In the genomic region with DNA sequence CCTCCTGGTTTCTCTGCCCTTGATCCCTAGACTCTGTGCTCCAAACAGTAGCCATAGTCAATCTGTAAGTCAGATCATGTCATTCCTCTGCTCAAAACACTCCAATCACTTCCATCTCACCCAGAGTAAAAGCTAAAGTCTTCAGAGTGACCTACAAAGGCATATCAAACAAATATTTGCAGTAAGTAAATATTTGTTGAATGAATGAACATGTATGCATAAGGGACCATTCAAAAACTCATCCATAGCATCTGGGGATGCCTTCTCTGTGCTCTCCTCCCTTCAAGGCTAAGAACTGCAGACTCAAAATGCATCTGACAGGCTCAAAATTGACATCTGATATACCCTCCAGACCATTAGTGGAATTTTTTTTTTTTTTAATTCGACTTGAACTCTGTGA, we compare ENCODE assay signal across 20 cellular contexts. TPM values are rescaled to one million over a fixed set of nuclear protein-coding genes. Genes with fewer than 3 reads are reported as not detected.
"Had no signal": no experiment of that assay in that cellular context is flagged by ENCODE, and none has a peak within 500 bp of the region (broad histone marks: within the 10 kb centered on the region; RNA-seq: fewer than 3 reads in every experiment).

No MANE protein-coding gene starts in this region.

- H3K36me3 ChIP-seq: lower lobe of right lung, prostate gland, right atrium auricular region, sigmoid colon, stomach, thyroid gland had no signal

- H3K4me3 Mint-ChIP-seq: immature natural killer cell; naive thymus-derived CD8-positive, alpha-beta T cell; nephron progenitor cell; stimulated activated effector memory CD8-positive, alpha-beta T cell treated with anti-CD3 and anti-CD28 coated beads, Interleukin-12 subunit alpha, Interleukin-12 subunit beta, amount 100 ng/mL, for 72 hours had no signal

- H3K27me3 ChIP-seq: dorsolateral prefrontal cortex, right atrium auricular region, sigmoid colon, thyroid gland had no signal

- ATAC-seq: left ventricle myocardium superior; lower lobe of right lung; naive thymus-derived CD8-positive, alpha-beta T cell; stimulated activated effector memory CD8-positive, alpha-beta T cell treated with anti-CD3 and anti-CD28 coated beads, Interleukin-12 subunit alpha, Interleukin-12 subunit beta, amount 100 ng/mL, for 72 hours had no signal

- DNase-seq: dorsolateral prefrontal cortex; effector CD4-positive, alpha-beta T cell; hypothalamus; immature natural killer cell; left ventricle myocardium superior; lower lobe of right lung; naive thymus-derived CD8-positive, alpha-beta T cell; nephron progenitor cell; nucleus accumbens; sigmoid colon; stimulated activated CD4-positive, alpha-beta T cell treated with anti-CD3 and anti-CD28 coated beads, Interleukin-2, amount 100 ng/mL, for 24 hours; stimulated activated CD4-positive, alpha-beta T cell treated with anti-CD3 and anti-CD28 coated beads, Interleukin-4, amount 100 ng/mL, for 24 hours; stimulated activated naive CD4-positive, alpha-beta T cell treated with Interleukin-2 at 50 U/mL for 16 hours; stomach; thyroid gland; trophoblast cell had no signal

- H3K9me3 ChIP-seq: lower lobe of right lung, prostate gland, right atrium auricular region, sigmoid colon, stomach, thyroid gland had no signal

- H3K9me3 Mint-ChIP-seq: nephron progenitor cell; stimulated activated effector memory CD8-positive, alpha-beta T cell treated with anti-CD3 and anti-CD28 coated beads, Interleukin-12 subunit alpha, Interleukin-12 subunit beta, amount 100 ng/mL, for 72 hours had no signal

- H3K36me3 Mint-ChIP-seq: stimulated activated effector memory CD8-positive, alpha-beta T cell treated with anti-CD3 and anti-CD28 coated beads, Interleukin-12 subunit alpha, Interleukin-12 subunit beta, amount 100 ng/mL, for 72 hours had no signal

- H3K27ac ChIP-seq: dorsolateral prefrontal cortex, lower lobe of right lung, prostate gland, right atrium auricular region, sigmoid colon, stomach, thyroid gland had no signal

- H3K4me1 ChIP-seq: lower lobe of right lung, prostate gland, right atrium auricular region, sigmoid colon, thyroid gland had no signal

- H3K4me3 ChIP-seq: dorsolateral prefrontal cortex, lower lobe of right lung, prostate gland, right atrium auricular region, sigmoid colon, stomach, thyroid gland had no signal

- H3K27ac Mint-ChIP-seq: immature natural killer cell; nephron progenitor cell; stimulated activated effector memory CD8-positive, alpha-beta T cell treated with anti-CD3 and anti-CD28 coated beads, Interleukin-12 subunit alpha, Interleukin-12 subunit beta, amount 100 ng/mL, for 72 hours had no signal

- H3K4me1 Mint-ChIP-seq: nephron progenitor cell; stimulated activated effector memory CD8-positive, alpha-beta T cell treated with anti-CD3 and anti-CD28 coated beads, Interleukin-12 subunit alpha, Interleukin-12 subunit beta, amount 100 ng/mL, for 72 hours had no signal

RNA-seq across cellular contexts. Expression of a gene that starts 18.1 kb away (rescaled TPM):
- total RNA-seq: mesenteric fat pad had no signal
